Comparison of ENCODE assay signal across 10 cellular contexts in the genomic region with DNA sequence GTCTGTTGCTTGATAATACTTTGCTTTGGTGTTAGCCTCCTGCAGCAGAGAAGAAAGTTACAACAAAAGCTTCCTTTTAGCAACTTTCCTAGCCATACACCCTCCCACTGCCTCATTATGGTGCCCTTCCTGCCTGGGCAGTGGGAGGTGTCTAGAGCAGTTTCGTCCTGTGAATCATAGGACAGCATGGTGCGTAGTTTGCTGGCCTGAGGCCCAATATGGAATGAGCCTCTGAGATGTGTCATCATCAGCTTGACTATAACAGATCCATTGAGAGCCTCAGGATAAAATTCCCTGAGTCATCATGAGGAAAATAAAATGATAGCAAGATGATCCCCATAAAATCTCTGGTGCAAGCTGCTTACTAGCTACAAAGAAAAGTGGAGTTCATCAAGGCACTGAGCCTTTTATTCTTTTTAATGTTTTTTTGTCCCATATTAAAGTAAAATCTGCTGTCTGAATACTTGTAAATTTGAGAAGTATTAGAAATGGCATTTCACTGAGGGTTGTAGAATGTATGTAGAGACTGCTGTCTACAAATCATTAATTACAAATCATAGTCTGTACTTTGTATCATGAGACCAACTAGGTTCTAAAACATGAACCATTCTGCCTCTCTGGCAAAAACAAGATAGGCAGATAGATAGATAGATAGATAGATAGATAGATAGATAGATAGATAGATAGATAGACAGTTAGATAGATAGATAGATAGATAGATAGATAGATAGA.
DNase-seq lines count a peak whose midpoint lies in the region; ATAC-seq and TF ChIP-seq lines count a peak whose summit lies in the region.
"Had no signal": no experiment of that assay in that cellular context is flagged by ENCODE, and none has a peak within 500 bp of the region (broad histone marks: within the 10 kb centered on the region; RNA-seq: fewer than 3 reads in every experiment).

No MANE protein-coding gene starts in this region.

- no peak overlapping the region for H4K8ac ChIP-seq in mesenchymal stem cell (ENCODE audit: low read length)

- peak; percentile 72 for DNase-seq in AG09309 (ENCODE audit: low read depth)
- peak; percentile 96 for DNase-seq in LHCN-M2 (ENCODE audit: low read depth)
- DNase-seq in brain microvascular endothelial cell = peak; percentile 99
- DNase-seq in mesenchymal stem cell = peak; percentile 93
- no peak for DNase-seq in activated CD4-positive, alpha-beta T cell treated with anti-CD3 and anti-CD28 coated beads, Interleukin-2, amount 10 ng/mL, durations not matched to agents 7 days and 5 days
- DNase-seq in activated CD4-positive, alpha-beta T cell treated with anti-CD3 and anti-CD28 coated beads, Interleukin-2, amount 50 U/mL, for 48 hours = no peak
- DNase-seq in NCI-H2107 (lab: John Stamatoyannopoulos, UW) = no peak
- DNase-seq: DMS153 had no signal

- no peak overlapping the region for H3K18ac ChIP-seq in mesenchymal stem cell (ENCODE audit: low read depth in 1 of 2, low read length in 2 of 2)

- ATAC-seq in GM18907 (IDR thresholded peaks at IDR 0.05; ENCODE audit: unreplicated experiment) = no peak

- H3K9ac ChIP-seq in mesenchymal stem cell (ENCODE audit: low read length) = peak overlapping the region; percentile 32

- no peak overlapping the region for H2BK5ac ChIP-seq in mesenchymal stem cell (ENCODE audit: low read depth, low read length, poor library complexity, severe bottlenecking)

- H3K4me3 ChIP-seq in AG09309 (ENCODE audit: control insufficient read depth, low read depth, low read length) = no peak overlapping the region
- no peak overlapping the region for H3K4me3 ChIP-seq in brain microvascular endothelial cell (ENCODE audit: low read depth, low read length)
- H3K4me3 ChIP-seq in mesenchymal stem cell (ENCODE audit: insufficient read depth in 1 of 2, low read depth in 1 of 2, low read length in 2 of 2) = no peak overlapping the region

- H3K4me2 ChIP-seq in mesenchymal stem cell (ENCODE audit: low read length, poor library complexity, severe bottlenecking) = no peak overlapping the region

- H3K27me3 ChIP-seq in brain microvascular endothelial cell (replicated peaks) = no peaks in the 10 kb centered on the region
- H3K27me3 ChIP-seq in mesenchymal stem cell (ENCODE audit: control insufficient read depth in 1 of 2, insufficient read depth in 1 of 2, low read length in 2 of 2) = no peaks in the 10 kb centered on the region

- H3K27ac ChIP-seq in brain microvascular endothelial cell (peak overlapping the region; percentile 39), mesenchymal stem cell (ENCODE audit: low read length, poor library complexity, severe bottlenecking) (no peak overlapping the region)

- peak overlapping the region; percentile 29 for H2AFZ ChIP-seq in mesenchymal stem cell (ENCODE audit: low read depth, low read length)

- in situ Hi-C loops in brain microvascular endothelial cell (cut with HindIII; ENCODE audit: low pct_ligation_motif_present, low sequenced_read_pairs) = no loop called here

- H3K9me3 Mint-ChIP-seq in activated CD4-positive, alpha-beta T cell treated with anti-CD3 and anti-CD28 coated beads, Interleukin-2, amount 10 ng/mL, durations not matched to agents 7 days and 5 days = no peaks in the 10 kb centered on the region

- 9% methylated on average over 2 of the region's 2 CpGs for WGBS in mesenchymal stem cell

- H4K91ac ChIP-seq in mesenchymal stem cell (ENCODE audit: low read length) = no peak overlapping the region

- H3K9me3 ChIP-seq in mesenchymal stem cell (ENCODE audit: control insufficient read depth, low read length) = no peaks in the 10 kb centered on the region

- CTCF ChIA-PET in activated CD4-positive, alpha-beta T cell treated with anti-CD3 and anti-CD28 coated beads, Interleukin-2, amount 10 ng/mL, durations not matched to agents 7 days and 5 days (lab: Charles Lee) = interaction anchor here (1.0 kb wide), 1 partner anchor 8 kb away, joined by 3 read pairs; no protein-coding TSS in a partner anchor

- POLR2A ChIA-PET in activated CD4-positive, alpha-beta T cell treated with anti-CD3 and anti-CD28 coated beads, Interleukin-2, amount 10 ng/mL, durations not matched to agents 7 days and 5 days (lab: Charles Lee) = no interaction called here

- H3K36me3 ChIP-seq in brain microvascular endothelial cell (replicated peaks) (no peaks in the 10 kb centered on the region), mesenchymal stem cell (ENCODE audit: control insufficient read depth in 1 of 2, insufficient read depth in 2 of 2, low read depth in 1 of 2, low read length in 2 of 2) (no peaks in the 10 kb centered on the region)

- no peak overlapping the region for H2AK5ac ChIP-seq in mesenchymal stem cell (ENCODE audit: low read length, severe bottlenecking)

- H3K4me1 ChIP-seq in mesenchymal stem cell (ENCODE audit: control insufficient read depth, insufficient read depth, low read depth, low read length) = peaks cover 2% of the 10 kb centered on the region

- no peak overlapping the region for H3K4me3 Mint-ChIP-seq in activated CD4-positive, alpha-beta T cell treated with anti-CD3 and anti-CD28 coated beads, Interleukin-2, amount 10 ng/mL, durations not matched to agents 7 days and 5 days
- H3K4me3 Mint-ChIP-seq: IgD-negative memory B cell had no signal

- no peaks in the 10 kb centered on the region for H3K27me3 Mint-ChIP-seq in activated CD4-positive, alpha-beta T cell treated with anti-CD3 and anti-CD28 coated beads, Interleukin-2, amount 10 ng/mL, durations not matched to agents 7 days and 5 days

- TF ChIP-seq CTCF in AG09309 (IDR thresholded peaks at IDR 0.05; ENCODE audit: control insufficient read depth, insufficient read depth, low read depth, low read length, missing control alignments) (no peak), brain microvascular endothelial cell (IDR thresholded peaks at IDR 0.05; ENCODE audit: low read depth, low read length, missing control alignments) (no peak)

- H3K27ac Mint-ChIP-seq in activated CD4-positive, alpha-beta T cell treated with anti-CD3 and anti-CD28 coated beads, Interleukin-2, amount 10 ng/mL, durations not matched to agents 7 days and 5 days = no peak overlapping the region
- H3K27ac Mint-ChIP-seq: IgD-negative memory B cell had no signal

- no peak overlapping the region for H3K23ac ChIP-seq in mesenchymal stem cell (ENCODE audit: low read length in 2 of 2)

- no peaks in the 10 kb centered on the region for H3K79me1 ChIP-seq in mesenchymal stem cell (replicated peaks; ENCODE audit: low read length, poor library complexity, severe bottlenecking)

- H3K4me1 Mint-ChIP-seq in activated CD4-positive, alpha-beta T cell treated with anti-CD3 and anti-CD28 coated beads, Interleukin-2, amount 10 ng/mL, durations not matched to agents 7 days and 5 days = no peaks in the 10 kb centered on the region
- H3K4me1 Mint-ChIP-seq: IgD-negative memory B cell had no signal

- no peak overlapping the region for H2BK12ac ChIP-seq in mesenchymal stem cell (ENCODE audit: low read length in 2 of 2)

- no peaks in the 10 kb centered on the region for H3K36me3 Mint-ChIP-seq in activated CD4-positive, alpha-beta T cell treated with anti-CD3 and anti-CD28 coated beads, Interleukin-2, amount 10 ng/mL, durations not matched to agents 7 days and 5 days (ENCODE audit: low read depth)

- H2BK120ac ChIP-seq in mesenchymal stem cell (ENCODE audit: low read depth, low read length) = no peak overlapping the region

- no peak overlapping the region for H3K4ac ChIP-seq in mesenchymal stem cell (ENCODE audit: low read depth in 1 of 2, low read length in 2 of 2)

- H3K14ac ChIP-seq in mesenchymal stem cell (ENCODE audit: low read length in 2 of 2) = no peak overlapping the region

- H2BK15ac ChIP-seq in mesenchymal stem cell (ENCODE audit: low read depth, poor library complexity, severe bottlenecking) = no peak overlapping the region

Comparison
In these comparisons a context has a peak if more than half of its experiments do, and no peak if none do; other contexts are left out.
1. DNase-seq: peak in AG09309 (single experiment), LHCN-M2 (single experiment), brain microvascular endothelial cell (single experiment) and mesenchymal stem cell (single experiment); none in activated CD4-positive, alpha-beta T cell treated with anti-CD3 and anti-CD28 coated beads, Interleukin-2, amount 10 ng/mL, durations not matched to agents 7 days and 5 days (single experiment), activated CD4-positive, alpha-beta T cell treated with anti-CD3 and anti-CD28 coated beads, Interleukin-2, amount 50 U/mL, for 48 hours (0 of 2) and NCI-H2107 (single experiment).